In genomic region chr7:44565097-44565794, GRCh38 we compare ENCODE assay signal across 8 cellular contexts. TPM values are rescaled to one million over a fixed set of nuclear protein-coding genes. Genes with fewer than 3 reads are reported as not detected.
DNase-seq lines count a peak whose midpoint lies in the region; ATAC-seq lines count a peak whose summit lies in the region.

No MANE protein-coding gene starts in this region.

- peaks cover 10% of the 10 kb centered on the region for H3K4me1 Mint-ChIP-seq in activated naive CD8-positive, alpha-beta T cell (ENCODE audit: low read depth)

- H3K9me3 Mint-ChIP-seq in activated naive CD8-positive, alpha-beta T cell (ENCODE audit: low read depth): no peaks in the 10 kb centered on the region

- H3K27ac Mint-ChIP-seq in activated naive CD8-positive, alpha-beta T cell: peak overlapping the region; percentile 28

- peak; percentile 81 for DNase-seq in Ammon's horn (ENCODE audit: low spot score)
- DNase-seq in KG1 (lab: John Stamatoyannopoulos, UW): peak; percentile 24
- DNase-seq in SKM-1 treated with dmso at 0.1 percent for 144 hours (lab: John Stamatoyannopoulos, UW; ENCODE audit: unreplicated experiment): peak; percentile 35
- peak; percentile 84 for DNase-seq in Right ventricle myocardium inferior (ENCODE audit: missing footprints)
- peak; percentile 59 to 96 (median 71) for DNase-seq in posterior cingulate gyrus

- peak; percentile 76 for ATAC-seq in GM19035 (IDR thresholded peaks at IDR 0.05; ENCODE audit: unreplicated experiment)
- peak; percentile 83 for ATAC-seq in Right ventricle myocardium inferior
- ATAC-seq in HG02938 (IDR thresholded peaks at IDR 0.05; ENCODE audit: unreplicated experiment): no peak

- no peaks in the 10 kb centered on the region for H3K27me3 Mint-ChIP-seq in activated naive CD8-positive, alpha-beta T cell

- no peak overlapping the region for H3K4me3 Mint-ChIP-seq in activated naive CD8-positive, alpha-beta T cell

- intact Hi-C loops in Right ventricle myocardium inferior (cut with DNase I): loop anchor here (5.0 kb wide), 3 partner anchors 73 to 323 kb away; partner anchors contain the start of gene NUDCD3
- intact Hi-C loops in posterior cingulate gyrus (cut with DNase I): loop anchor here (10.0 kb wide), 2 partner anchors 320 to 350 kb away; no protein-coding TSS in a partner anchor

- H3K36me3 Mint-ChIP-seq in activated naive CD8-positive, alpha-beta T cell: no peaks in the 10 kb centered on the region

RNA-seq across cellular contexts. Expression of gene DDX56, which starts 8.5 kb away (rescaled TPM):
- total RNA-seq in Right ventricle myocardium inferior: 29.6 TPM

RNA-seq across cellular contexts. Expression of gene TMED4, which starts 16.8 kb away (rescaled TPM):
- total RNA-seq in Right ventricle myocardium inferior: 49.7 TPM

RNA-seq across cellular contexts. Expression of gene NPC1L1, which starts 24.1 kb away (rescaled TPM):
- total RNA-seq in Right ventricle myocardium inferior: 0.05 TPM

RNA-seq across cellular contexts. Expression of gene OGDH, which starts 41.2 kb away (rescaled TPM):
- total RNA-seq in Right ventricle myocardium inferior: 679 TPM

Comparison
In these comparisons a context has a peak if more than half of its experiments do, and no peak if none do; other contexts are left out.
1. DNase-seq: peak in every context shown above with its lines; median percentile 84 in Right ventricle myocardium inferior; 81 in Ammon's horn; 71 in posterior cingulate gyrus; 35 in SKM-1 treated with dmso at 0.1 percent for 144 hours; 24 in KG1.